28 cellular contexts compared by ENCODE assay signal in genomic region chr16:82340531-82340930, GRCh38.
DNase-seq lines count a peak whose midpoint lies in the region; ATAC-seq and TF ChIP-seq lines count a peak whose summit lies in the region.
"Had no signal": no experiment of that assay in that cellular context is flagged by ENCODE, and none has a peak within 500 bp of the region (broad histone marks: within the 10 kb centered on the region; RNA-seq: fewer than 3 reads in every experiment).

No MANE protein-coding gene starts in this region.

- DNase-seq in Ammon's horn (ENCODE audit: low spot score) (peak; percentile 67), dorsolateral prefrontal cortex (peak in 7 of 10 donors; percentile 27 to 74 (median 48)), hippocampal formation (lab: John Stamatoyannopoulos, UW) (peak; percentile 34 to 71), pons (ENCODE audit: low spot score) (peak; percentile 81), psoas muscle (no peak), PC-9 (no peak)
- DNase-seq in stimulated activated CD4-positive, alpha-beta T cell treated with anti-CD3 and anti-CD28 coated beads, Interleukin-15, amount 100 ng/mL, for 24 hours, result no peak
- no peak for DNase-seq in activated CD4-positive, alpha-beta memory T cell treated with anti-CD3 and anti-CD28 coated beads, Interleukin-2, amount 10 ng/mL, durations not matched to agents 7 days and 5 days
- DNase-seq: BE2C; CD8-positive, alpha-beta memory T cell; DMS153; DND-41; GM23248; H7; Karpas-422; MV-4-11; NCI-H2029 treated with DMSO at 0.1 percent for 48 hours; NCI-H446 treated with DMSO at 0.1 percent for 48 hours; NCI-H526; NCI-H82; NK-92 treated with Interleukin-12 subunit alpha and Interleukin-12 subunit beta, amount 100 ng/mL, for 24 hours; PC-3; Right ventricle myocardium superior; RPMI8226 had no signal

- no peaks in the 10 kb centered on the region for H3K36me3 Mint-ChIP-seq in activated CD4-positive, alpha-beta memory T cell treated with anti-CD3 and anti-CD28 coated beads, Interleukin-2, amount 10 ng/mL, durations not matched to agents 7 days and 5 days (ENCODE audit: low read depth)
- H3K36me3 Mint-ChIP-seq: CD14-positive monocyte; CD8-positive, alpha-beta memory T cell had no signal

- no peak overlapping the region for H3K27ac Mint-ChIP-seq in activated CD4-positive, alpha-beta memory T cell treated with anti-CD3 and anti-CD28 coated beads, Interleukin-2, amount 10 ng/mL, durations not matched to agents 7 days and 5 days
- H3K27ac Mint-ChIP-seq: CD14-positive monocyte; CD8-positive, alpha-beta memory T cell had no signal

- H3K9me3 ChIP-seq in psoas muscle, result no peaks in the 10 kb centered on the region
- no peaks in the 10 kb centered on the region for H3K9me3 ChIP-seq in PC-9 (ENCODE audit: insufficient read depth, low read depth)
- H3K9me3 ChIP-seq: BE2C, SJSA1 had no signal

- WGBS in psoas muscle, 3 donors, result 30 to 40% (median 33%) methylated on average over 4 of the region's 4 CpGs

- H3F3A ChIP-seq in PC-9 (ENCODE audit: insufficient read depth, low read depth), result no peaks in the 10 kb centered on the region

- no peaks in the 10 kb centered on the region for H4K20me1 ChIP-seq in PC-9 (ENCODE audit: insufficient read depth)

- H3K27me3 ChIP-seq in dorsolateral prefrontal cortex (peaks cover 0 to 6% (median 0%) of the 10 kb centered on the region in 45 donors), psoas muscle (ENCODE audit: insufficient read depth in 3 of 3, low read length in 2 of 3) (peaks cover 0 to 2% (median 0%) of the 10 kb centered on the region in 3 donors), PC-9 (ENCODE audit: insufficient read depth, low read depth) (peaks cover 11% of the 10 kb centered on the region)
- H3K27me3 ChIP-seq: BE2C, SJSA1 had no signal

- H3K4me1 Mint-ChIP-seq in activated CD4-positive, alpha-beta memory T cell treated with anti-CD3 and anti-CD28 coated beads, Interleukin-2, amount 10 ng/mL, durations not matched to agents 7 days and 5 days, result no peaks in the 10 kb centered on the region
- H3K4me1 Mint-ChIP-seq: CD14-positive monocyte; CD8-positive, alpha-beta memory T cell had no signal

- H3K27ac ChIP-seq in dorsolateral prefrontal cortex (peak overlapping the region in 48 of 59 donors; percentile 2 to 84 (median 64)), psoas muscle (no peak overlapping the region), PC-9 (no peak overlapping the region)
- H3K27ac ChIP-seq: 22Rv1, GM23248, SJSA1 had no signal

- no peaks in the 10 kb centered on the region for H3K79me2 ChIP-seq in PC-9 (ENCODE audit: low read depth)

- peaks cover 6% of the 10 kb centered on the region for H3K9me3 Mint-ChIP-seq in activated CD4-positive, alpha-beta memory T cell treated with anti-CD3 and anti-CD28 coated beads, Interleukin-2, amount 10 ng/mL, durations not matched to agents 7 days and 5 days

- H3K4me1 ChIP-seq in psoas muscle (no peaks in the 10 kb centered on the region), PC-9 (replicated peaks; ENCODE audit: insufficient read depth) (no peaks in the 10 kb centered on the region)
- H3K4me1 ChIP-seq: BE2C, SJSA1 had no signal

- CTCF ChIA-PET in activated CD4-positive, alpha-beta memory T cell treated with anti-CD3 and anti-CD28 coated beads, Interleukin-2, amount 10 ng/mL, durations not matched to agents 7 days and 5 days (lab: Charles Lee), result no interaction called here
- CTCF ChIA-PET in PC-9 (lab: Charles Lee), result no interaction called here

- H3K36me3 ChIP-seq in psoas muscle (ENCODE audit: insufficient read depth in 1 of 2, low read depth in 1 of 2), result no peaks in the 10 kb centered on the region
- no peaks in the 10 kb centered on the region for H3K36me3 ChIP-seq in PC-9 (ENCODE audit: low read depth)
- H3K36me3 ChIP-seq: BE2C, SJSA1 had no signal

- H3K4me3 Mint-ChIP-seq in activated CD4-positive, alpha-beta memory T cell treated with anti-CD3 and anti-CD28 coated beads, Interleukin-2, amount 10 ng/mL, durations not matched to agents 7 days and 5 days, result no peak overlapping the region
- H3K4me3 Mint-ChIP-seq: CD14-positive monocyte; CD8-positive, alpha-beta memory T cell had no signal

- H3K27me3 Mint-ChIP-seq in activated CD4-positive, alpha-beta memory T cell treated with anti-CD3 and anti-CD28 coated beads, Interleukin-2, amount 10 ng/mL, durations not matched to agents 7 days and 5 days, result no peaks in the 10 kb centered on the region

- H3K4me3 ChIP-seq in dorsolateral prefrontal cortex (peak overlapping the region in 5 of 59 donors; percentile 5 to 33 (median 14)), psoas muscle (no peak overlapping the region), PC-9 (no peak overlapping the region)
- H3K4me3 ChIP-seq: GM23248, SJSA1 had no signal

- H3K4me2 ChIP-seq in PC-9, result no peak overlapping the region

- no peak for ATAC-seq in psoas muscle
- ATAC-seq: HepG2, PC-3 had no signal

- no TSS peak for BruUV-seq in PC-9 (replicated peaks; lab: Mats Ljungman, UMichigan)

- intact Hi-C loops in dorsolateral prefrontal cortex (cut with DNase I), result no loop called here
- intact Hi-C loops in psoas muscle (cut with DNase I), result no loop called here
- intact Hi-C loops in PC-9 (cut with micrococcal nuclease; ENCODE audit: unreplicated experiment), result no loop called here

- no peaks in the 10 kb centered on the region for H3K9me2 ChIP-seq in PC-9 (ENCODE audit: insufficient read depth)

- H2AFZ ChIP-seq in PC-9, result no peak overlapping the region
- H2AFZ ChIP-seq: GM23248 had no signal

- TF ChIP-seq CTCF in dorsolateral prefrontal cortex (IDR thresholded peaks at IDR 0.05 in 54 of 56, conservative IDR thresholded peaks at IDR 0.05 in 2 of 56; ENCODE audit: low read depth in 1 of 56, partially characterized antibody in 56 of 56) (peak in 2 of 56 donors; percentile 9 to 12), psoas muscle (IDR thresholded peaks at IDR 0.05) (no peak), PC-9 (conservative IDR thresholded peaks at IDR 0.05) (no peak)

- POLR2A ChIA-PET in activated CD4-positive, alpha-beta memory T cell treated with anti-CD3 and anti-CD28 coated beads, Interleukin-2, amount 10 ng/mL, durations not matched to agents 7 days and 5 days (lab: Charles Lee), result no interaction called here
- POLR2A ChIA-PET in PC-9 (lab: Charles Lee; ENCODE audit: unreplicated experiment), result no interaction called here

Comparison
In these comparisons a context has a peak if more than half of its experiments do, and no peak if none do; other contexts are left out.
1. DNase-seq: peak in Ammon's horn (single experiment), dorsolateral prefrontal cortex (7 of 10), hippocampal formation (2 of 2) and pons (single experiment); none in psoas muscle (0 of 2), stimulated activated CD4-positive, alpha-beta T cell treated with anti-CD3 and anti-CD28 coated beads, Interleukin-15, amount 100 ng/mL, for 24 hours (single experiment), activated CD4-positive, alpha-beta memory T cell treated with anti-CD3 and anti-CD28 coated beads, Interleukin-2, amount 10 ng/mL, durations not matched to agents 7 days and 5 days (single experiment) and PC-9 (0 of 2).
2. H3K27ac ChIP-seq: peak in dorsolateral prefrontal cortex (48 of 59); none in psoas muscle (single experiment) and PC-9 (single experiment).